27 cellular contexts compared by ENCODE assay signal in genomic region chr22:46009730-46010129, GRCh38. TPM values are rescaled to one million over a fixed set of nuclear protein-coding genes. Genes with fewer than 3 reads are reported as not detected.
DNase-seq lines count a peak whose midpoint lies in the region; ATAC-seq, FAIRE-seq and TF ChIP-seq lines count a peak whose summit lies in the region.
"Had no signal": no experiment of that assay in that cellular context is flagged by ENCODE, and none has a peak within 500 bp of the region (broad histone marks: within the 10 kb centered on the region; RNA-seq: fewer than 3 reads in every experiment).

No MANE protein-coding gene starts in this region.

- H3K4me1 ChIP-seq in astrocyte (ENCODE audit: insufficient read depth, low read length): peaks cover 67% of the 10 kb centered on the region
- H3K4me1 ChIP-seq in HepG2 (ENCODE audit: insufficient read depth, low read length): peaks cover 47% of the 10 kb centered on the region
- H3K4me1 ChIP-seq in spleen: peaks cover 27 to 86% (median 58%) of the 10 kb centered on the region in 6 donors
- peaks cover 8% of the 10 kb centered on the region for H3K4me1 ChIP-seq in HAP-1

- no peaks in the 10 kb centered on the region for H3K27me3 Mint-ChIP-seq in activated CD8-positive, alpha-beta T cell treated with anti-CD3 and anti-CD28 coated beads for 36 hours
- no peaks in the 10 kb centered on the region for H3K27me3 Mint-ChIP-seq in activated CD8-positive, alpha-beta T cell treated with anti-CD3 and anti-CD28 coated beads, Interleukin-2, amount 10 ng/mL, durations not matched to agents 7 days and 5 days (ENCODE audit: low read depth)
- no peaks in the 10 kb centered on the region for H3K27me3 Mint-ChIP-seq in astrocyte (ENCODE audit: low read depth, unreplicated experiment)
- no peaks in the 10 kb centered on the region for H3K27me3 Mint-ChIP-seq in activated T-cell treated with anti-CD3 and anti-CD28 coated beads, Interleukin-2, amount 50 U/mL, for 72 hours (ENCODE audit: low read depth)
- H3K27me3 Mint-ChIP-seq: stimulated activated naive CD8-positive, alpha-beta T cell treated with anti-CD3 and anti-CD28 coated beads, Interleukin-15, Interleukin-2, amounts not matched to agents 100 ng/mL and 50 ng/mL, for 24 hours had no signal

- no peak for TF ChIP-seq RAD21 in HepG2 (CRISPR knock-in tag; IDR thresholded peaks at IDR 0.05)

- H3K4me1 Mint-ChIP-seq in activated CD8-positive, alpha-beta T cell treated with anti-CD3 and anti-CD28 coated beads for 36 hours (ENCODE audit: low read depth): peaks cover 21% of the 10 kb centered on the region
- H3K4me1 Mint-ChIP-seq in activated CD8-positive, alpha-beta T cell treated with anti-CD3 and anti-CD28 coated beads, Interleukin-2, amount 10 ng/mL, durations not matched to agents 7 days and 5 days (ENCODE audit: low read depth): peaks cover 18% of the 10 kb centered on the region
- no peaks in the 10 kb centered on the region for H3K4me1 Mint-ChIP-seq in astrocyte (ENCODE audit: low read depth, unreplicated experiment)
- peaks cover 15% of the 10 kb centered on the region for H3K4me1 Mint-ChIP-seq in activated T-cell treated with anti-CD3 and anti-CD28 coated beads, Interleukin-2, amount 50 U/mL, for 72 hours (ENCODE audit: low read depth)

- FAIRE-seq in astrocyte (lab: Jason Lieb, UNC) (no peak), HepG2 (lab: Jason Lieb, UNC) (no peak)
- FAIRE-seq: GM19239 had no signal

- no peaks in the 10 kb centered on the region for H4K20me1 ChIP-seq in astrocyte (ENCODE audit: insufficient read depth, low read length)
- no peaks in the 10 kb centered on the region for H4K20me1 ChIP-seq in HepG2 (ENCODE audit: insufficient read depth, low read length)

- TF ChIP-seq CTCF in activated CD8-positive, alpha-beta T cell treated with anti-CD3 and anti-CD28 coated beads for 36 hours (IDR thresholded peaks at IDR 0.05): no peak
- TF ChIP-seq CTCF in astrocyte (IDR thresholded peaks at IDR 0.05; ENCODE audit: insufficient read depth, low read depth, low read length): no peak
- no peak for TF ChIP-seq CTCF in HepG2 (CRISPR knock-in tag; IDR thresholded peaks at IDR 0.05)
- TF ChIP-seq CTCF in spleen (IDR thresholded peaks at IDR 0.05 in 8 of 11, conservative IDR thresholded peaks at IDR 0.05 in 3 of 11): no peak

- H3K9ac ChIP-seq in astrocyte (ENCODE audit: low read length) (no peak overlapping the region), HepG2 (ENCODE audit: insufficient read depth, low read depth, low read length) (no peak overlapping the region)
- H3K9ac ChIP-seq: neural progenitor cell had no signal

- peaks cover 6% of the 10 kb centered on the region for H3K9me3 ChIP-seq in astrocyte (ENCODE audit: insufficient read depth, low read depth, low read length)
- peaks cover 6% of the 10 kb centered on the region for H3K9me3 ChIP-seq in HepG2 (ENCODE audit: low read length)
- H3K9me3 ChIP-seq in spleen: peaks cover 0 to 14% (median 10%) of the 10 kb centered on the region in 8 donors
- 0 out of 2 replicates have a peak, but pooled peaks cover 4% of the 10 kb centered on the region for H3K9me3 ChIP-seq in HAP-1

- in situ Hi-C loops in HepG2 (cut with HindIII; ENCODE audit: extremely low pct_ligation_motif_present, low pct_unique_long_range_greater_than_20kb) (loop anchor here (5.0 to 10.0 kb wide), 2 partner anchors 98 to 305 kb away; no protein-coding TSS in a partner anchor), HAP-1 (cut with MboI; ENCODE audit: low sequenced_read_pairs) (loop anchor here (5.0 to 10.0 kb wide), 2 partner anchors 65 to 108 kb away; no protein-coding TSS in a partner anchor)

- peak; percentile 1 for DNase-seq in activated CD8-positive, alpha-beta T cell treated with anti-CD3 and anti-CD28 coated beads for 36 hours
- DNase-seq in activated CD8-positive, alpha-beta T cell treated with anti-CD3 and anti-CD28 coated beads, Interleukin-2, amount 10 ng/mL, durations not matched to agents 7 days and 5 days: no peak
- DNase-seq in astrocyte (ENCODE audit: low read depth) (no peak), HepG2 (ENCODE audit: low spot score) (no peak), spleen (peak; percentile 68), HAP-1 (ENCODE audit: low spot score in 2 of 2) (no peak)
- no peak for DNase-seq in activated T-cell treated with anti-CD3 and anti-CD28 coated beads, Interleukin-2, amount 50 U/mL, for 72 hours
- DNase-seq in stimulated activated CD4-positive, alpha-beta T cell treated with anti-CD3 and anti-CD28 coated beads, Interleukin-12 subunit alpha, Interleukin-12 subunit beta, amount 100 ng/mL, for 4 hours: no peak
- DNase-seq: 8988T; activated naive CD4-positive, alpha-beta T cell treated with Interleukin-2 at 50 U/mL for 16 hours; activated T-cell treated with anti-CD3 and anti-CD28 coated beads, Interleukin-2, amount 50 U/mL, for 1 hour; CD8-positive, alpha-beta memory T cell; GF-D8; NCI-H146; NCI-H2171 treated with DMSO at 0.1 percent for 48 hours; NCI-H69; stimulated activated CD4-positive, alpha-beta T cell treated with anti-CD3 and anti-CD28 coated beads, Interleukin-4, amount 100 ng/mL, for 4 hours; SW 1271 had no signal

- no peaks in the 10 kb centered on the region for H3K27me3 ChIP-seq in astrocyte (ENCODE audit: insufficient read depth, low read length)
- H3K27me3 ChIP-seq in HepG2 (ENCODE audit: control insufficient read depth in 1 of 2, insufficient read depth in 2 of 2, low read length in 2 of 2): no peaks in the 10 kb centered on the region; a peak in 1 of 5 replicates
- peaks cover 0 to 9% (median 0%) of the 10 kb centered on the region in 7 donors for H3K27me3 ChIP-seq in spleen (replicated peaks in 1 of 7)
- no peaks in the 10 kb centered on the region for H3K27me3 ChIP-seq in HAP-1 (ENCODE audit: low read depth)
- H3K27me3 ChIP-seq: left lung, neural progenitor cell, tibial nerve had no signal

- POLR2A ChIA-PET in activated CD8-positive, alpha-beta T cell treated with anti-CD3 and anti-CD28 coated beads for 36 hours (lab: Charles Lee): no interaction called here
- POLR2A ChIA-PET in activated CD8-positive, alpha-beta T cell treated with anti-CD3 and anti-CD28 coated beads, Interleukin-2, amount 10 ng/mL, durations not matched to agents 7 days and 5 days (lab: Charles Lee): no interaction called here
- POLR2A ChIA-PET in HepG2 (lab: Yijun Ruan, JAX): no interaction called here

- no peak overlapping the region for H3K4me3 ChIP-seq in astrocyte (ENCODE audit: insufficient read depth, low read depth, low read length)
- H3K4me3 ChIP-seq in HepG2 (replicated peaks in 1 of 3; ENCODE audit: insufficient read depth in 1 of 3, low read depth in 2 of 3, low read length in 3 of 3): no peak overlapping the region
- H3K4me3 ChIP-seq in spleen: no peak overlapping the region
- no peak overlapping the region for H3K4me3 ChIP-seq in HAP-1
- H3K4me3 ChIP-seq: left lung, neural progenitor cell, tibial nerve had no signal

- 90% methylated on average over 2 of the region's 5 CpGs for WGBS in HepG2 (ENCODE audit: low lambda C conversion rate)
- 97 to 100% (median 98%) methylated on average over 3 to 5 of the region's 5 CpGs for WGBS in spleen, 5 donors

- H3K36me3 Mint-ChIP-seq in activated CD8-positive, alpha-beta T cell treated with anti-CD3 and anti-CD28 coated beads for 36 hours (ENCODE audit: low read depth): no peaks in the 10 kb centered on the region
- no peaks in the 10 kb centered on the region for H3K36me3 Mint-ChIP-seq in activated CD8-positive, alpha-beta T cell treated with anti-CD3 and anti-CD28 coated beads, Interleukin-2, amount 10 ng/mL, durations not matched to agents 7 days and 5 days (ENCODE audit: low read depth)
- H3K36me3 Mint-ChIP-seq in astrocyte (ENCODE audit: low read depth, unreplicated experiment): no peaks in the 10 kb centered on the region
- peaks cover 0 to 2% of the 10 kb centered on the region in 2 donors for H3K36me3 Mint-ChIP-seq in activated T-cell treated with anti-CD3 and anti-CD28 coated beads, Interleukin-2, amount 50 U/mL, for 72 hours (ENCODE audit: insufficient read depth in 2 of 2)
- H3K36me3 Mint-ChIP-seq: neural progenitor cell had no signal

- H3K9me3 Mint-ChIP-seq in activated CD8-positive, alpha-beta T cell treated with anti-CD3 and anti-CD28 coated beads for 36 hours: peaks cover 5% of the 10 kb centered on the region
- no peaks in the 10 kb centered on the region for H3K9me3 Mint-ChIP-seq in activated CD8-positive, alpha-beta T cell treated with anti-CD3 and anti-CD28 coated beads, Interleukin-2, amount 10 ng/mL, durations not matched to agents 7 days and 5 days (ENCODE audit: insufficient read depth)
- H3K9me3 Mint-ChIP-seq in astrocyte (ENCODE audit: unreplicated experiment): peaks cover 7% of the 10 kb centered on the region
- H3K9me3 Mint-ChIP-seq in activated T-cell treated with anti-CD3 and anti-CD28 coated beads, Interleukin-2, amount 50 U/mL, for 72 hours: peaks cover 0 to 3% of the 10 kb centered on the region in 2 donors

- H3K4me2 ChIP-seq in astrocyte (ENCODE audit: low read length) (no peak overlapping the region), HepG2 (ENCODE audit: low read depth, low read length) (no peak overlapping the region)
- H3K4me2 ChIP-seq: neural progenitor cell had no signal

- H3K27ac ChIP-seq in astrocyte (ENCODE audit: low read depth, low read length) (peak overlapping the region; percentile 98), HepG2 (ENCODE audit: extremely low read length, insufficient read depth, low read length) (no peak overlapping the region), spleen (no peak overlapping the region)
- H3K27ac ChIP-seq: HL-60, left lung, neural progenitor cell had no signal

- H2AFZ ChIP-seq in astrocyte (ENCODE audit: low read depth, low read length) (no peak overlapping the region), HepG2 (ENCODE audit: low read length) (no peak overlapping the region)
- H2AFZ ChIP-seq: neural progenitor cell had no signal

- intact Hi-C loops in activated CD8-positive, alpha-beta T cell treated with anti-CD3 and anti-CD28 coated beads for 36 hours (cut with micrococcal nuclease): loop anchor here (5.0 kb wide), 1 partner anchor 108 kb away; no protein-coding TSS in a partner anchor
- intact Hi-C loops in HepG2 (cut with micrococcal nuclease; ENCODE audit: unreplicated experiment) (no loop called here), spleen (cut with DNase I; ENCODE audit: low total_unique reads) (loop anchor here (10.0 kb wide), 1 partner anchor 65 kb away; no protein-coding TSS in a partner anchor)

- ATAC-seq in activated CD8-positive, alpha-beta T cell treated with anti-CD3 and anti-CD28 coated beads for 36 hours: no peak
- no peak for ATAC-seq in activated CD8-positive, alpha-beta T cell treated with anti-CD3 and anti-CD28 coated beads, Interleukin-2, amount 10 ng/mL, durations not matched to agents 7 days and 5 days
- no peak for ATAC-seq in HepG2
- no peak for ATAC-seq in activated T-cell treated with anti-CD3 and anti-CD28 coated beads, Interleukin-2, amount 50 U/mL, for 72 hours (replicated peaks in 1 of 2)
- ATAC-seq: left lung had no signal

- H3K79me2 ChIP-seq in astrocyte (ENCODE audit: insufficient read depth, low read length) (peaks cover 19% of the 10 kb centered on the region), HepG2 (ENCODE audit: insufficient read depth, low read length) (no peaks in the 10 kb centered on the region)

- H3K4me3 Mint-ChIP-seq in activated CD8-positive, alpha-beta T cell treated with anti-CD3 and anti-CD28 coated beads for 36 hours: no peak overlapping the region
- H3K4me3 Mint-ChIP-seq in activated CD8-positive, alpha-beta T cell treated with anti-CD3 and anti-CD28 coated beads, Interleukin-2, amount 10 ng/mL, durations not matched to agents 7 days and 5 days: no peak overlapping the region
- no peak overlapping the region for H3K4me3 Mint-ChIP-seq in astrocyte (ENCODE audit: unreplicated experiment)
- H3K4me3 Mint-ChIP-seq in activated T-cell treated with anti-CD3 and anti-CD28 coated beads, Interleukin-2, amount 50 U/mL, for 72 hours: no peak overlapping the region
- H3K4me3 Mint-ChIP-seq: stimulated activated naive CD8-positive, alpha-beta T cell treated with anti-CD3 and anti-CD28 coated beads, Interleukin-15, Interleukin-2, amounts not matched to agents 100 ng/mL and 50 ng/mL, for 24 hours had no signal

- TF ChIP-seq EP300 in HepG2 (IDR thresholded peaks at IDR 0.05; ENCODE audit: low read depth in 2 of 2, low read length in 2 of 2): no peak
- no peak for TF ChIP-seq EP300 in HepG2 (CRISPR knock-in tag; IDR thresholded peaks at IDR 0.05; ENCODE audit: borderline replicate concordance)

- H3K27ac Mint-ChIP-seq in activated CD8-positive, alpha-beta T cell treated with anti-CD3 and anti-CD28 coated beads for 36 hours: no peak overlapping the region
- no peak overlapping the region for H3K27ac Mint-ChIP-seq in activated CD8-positive, alpha-beta T cell treated with anti-CD3 and anti-CD28 coated beads, Interleukin-2, amount 10 ng/mL, durations not matched to agents 7 days and 5 days
- H3K27ac Mint-ChIP-seq in astrocyte (ENCODE audit: unreplicated experiment): no peak overlapping the region
- H3K27ac Mint-ChIP-seq in activated T-cell treated with anti-CD3 and anti-CD28 coated beads, Interleukin-2, amount 50 U/mL, for 72 hours: no peak overlapping the region
- H3K27ac Mint-ChIP-seq: neural progenitor cell had no signal

- no peaks in the 10 kb centered on the region for H3K36me3 ChIP-seq in astrocyte (ENCODE audit: insufficient read depth, low read length)
- no peaks in the 10 kb centered on the region for H3K36me3 ChIP-seq in HepG2 (replicated peaks in 1 of 2; ENCODE audit: control insufficient read depth in 1 of 2, insufficient read depth in 2 of 2, low read length in 2 of 2)
- H3K36me3 ChIP-seq in spleen: no peaks in the 10 kb centered on the region
- H3K36me3 ChIP-seq in HAP-1 (replicated peaks): no peaks in the 10 kb centered on the region; the same call in 1 of the 2 replicates
- H3K36me3 ChIP-seq: left lung, neural progenitor cell, tibial nerve had no signal

- CTCF ChIA-PET in activated CD8-positive, alpha-beta T cell treated with anti-CD3 and anti-CD28 coated beads for 36 hours (lab: Charles Lee): interaction anchor here (5.5 kb wide), 1 partner anchor 106 kb away, joined by 110 read pairs; no protein-coding TSS in a partner anchor
- CTCF ChIA-PET in activated CD8-positive, alpha-beta T cell treated with anti-CD3 and anti-CD28 coated beads, Interleukin-2, amount 10 ng/mL, durations not matched to agents 7 days and 5 days (lab: Charles Lee): no interaction called here
- CTCF ChIA-PET in HepG2 (lab: Yijun Ruan, JAX; ENCODE audit: low intra/inter-chr PET ratio, low total read pairs): no interaction called here

- BruUV-seq in HepG2 (replicated peaks; lab: Mats Ljungman, UMichigan): no TSS peak

- TF ChIP-seq POLR2A in HepG2 (IDR thresholded peaks at IDR 0.05; ENCODE audit: insufficient read depth in 1 of 2, low read depth in 2 of 2, low read length in 2 of 2): no peak
- no peak for TF ChIP-seq POLR2A in spleen (IDR thresholded peaks at IDR 0.05)

RNA-seq across cellular contexts. Expression of gene WNT7B, which starts 32.8 kb away (rescaled TPM):
- not detected for total RNA-seq in activated CD8-positive, alpha-beta T cell treated with anti-CD3 and anti-CD28 coated beads for 36 hours
- total RNA-seq in activated CD8-positive, alpha-beta T cell treated with anti-CD3 and anti-CD28 coated beads, Interleukin-2, amount 10 ng/mL, durations not matched to agents 7 days and 5 days: not detected
- total RNA-seq in astrocyte (1.6 and 1.7 TPM in 2 replicates), HepG2 (2016; rRNA removed; fragmentation: Illumina TruSeq; extraction: Trizol) (0.09 and 0.24 TPM in 2 replicates), spleen (not detected)
- 0.09 TPM in 1 of 2 replicates, not detected in the other for total RNA-seq in HepG2 (2016; cell fraction: cytosol; rRNA removed; fragmentation: Illumina TruSeq; extraction: Trizol; ENCODE audit: low read depth)
- 0.06 and 0.33 TPM in 2 replicates for total RNA-seq in HepG2 (2016; cell fraction: insoluble cytoplasmic fraction; rRNA removed; fragmentation: Illumina TruSeq; extraction: Trizol)
- total RNA-seq in HepG2 (2016; cell fraction: membrane; rRNA removed; fragmentation: Illumina TruSeq; extraction: Trizol): 0.10 and 0.12 TPM in 2 replicates
- not detected in 2 replicates for total RNA-seq in HepG2 (2016; cell fraction: nucleus; rRNA removed; fragmentation: Illumina TruSeq; extraction: Trizol)
- polyA plus RNA-seq in HepG2 (2011; rRNA removed) (0.04 TPM in 1 of 2 replicates, not detected in the other), spleen (not detected)
- 0.08 and 0.17 TPM in 2 replicates for polyA plus RNA-seq in HepG2 (2011; cell fraction: cytosol; rRNA removed)
- 0.05 and 0.08 TPM in 2 replicates for polyA plus RNA-seq in HepG2 (2011; cell fraction: nucleus; rRNA removed)
- 0.08 TPM in 1 of 2 replicates, not detected in the other for polyA plus RNA-seq in HepG2 (2012)
- 0.07 and 0.10 TPM in 2 replicates for polyA plus RNA-seq in HepG2 (2016; cell fraction: cytosol; fragmentation: Illumina TruSeq; extraction: Trizol; ENCODE audit: low read depth)
- 0.27 and 0.40 TPM in 2 replicates for polyA plus RNA-seq in HepG2 (2016; cell fraction: insoluble cytoplasmic fraction; fragmentation: Illumina TruSeq; extraction: Trizol; ENCODE audit: low read depth)
- polyA plus RNA-seq in HepG2 (2016; cell fraction: membrane; fragmentation: Illumina TruSeq; extraction: Trizol; ENCODE audit: low read depth): 0.12 and 0.22 TPM in 2 replicates
- polyA plus RNA-seq in HepG2 (2016; cell fraction: nucleus; fragmentation: Illumina TruSeq; extraction: Trizol; ENCODE audit: insufficient read depth, low read depth): 0.25 and 0.30 TPM in 2 replicates
- polyA minus RNA-seq in HepG2 (2011; rRNA and poly(A)+ RNA removed; ENCODE audit: low replicate concordance): 0.30 and 2.8 TPM in 2 replicates
- polyA minus RNA-seq in HepG2 (2011; cell fraction: cytosol; rRNA and poly(A)+ RNA removed): 0.20 TPM in 1 of 2 replicates, not detected in the other
- not detected in 2 replicates for polyA minus RNA-seq in HepG2 (2011; cell fraction: nucleus; rRNA and poly(A)+ RNA removed)
- total RNA-seq in activated T-cell treated with anti-CD3 and anti-CD28 coated beads, Interleukin-2, amount 50 U/mL, for 72 hours: not detected
- total RNA-seq: CD8-positive, alpha-beta memory T cell; dermis microvascular lymphatic vessel endothelial cell; mononuclear cell; pulmonary artery endothelial cell; tibial nerve had no signal
- polyA plus RNA-seq: CD8-positive, alpha-beta memory T cell had no signal

Comparison
In these comparisons a context has a peak if more than half of its experiments do, and no peak if none do; other contexts are left out.
1. DNase-seq: peak in activated CD8-positive, alpha-beta T cell treated with anti-CD3 and anti-CD28 coated beads for 36 hours (single experiment) and spleen (single experiment); none in activated CD8-positive, alpha-beta T cell treated with anti-CD3 and anti-CD28 coated beads, Interleukin-2, amount 10 ng/mL, durations not matched to agents 7 days and 5 days (single experiment), astrocyte (single experiment), HepG2 (single experiment), HAP-1 (0 of 2), activated T-cell treated with anti-CD3 and anti-CD28 coated beads, Interleukin-2, amount 50 U/mL, for 72 hours (0 of 2) and stimulated activated CD4-positive, alpha-beta T cell treated with anti-CD3 and anti-CD28 coated beads, Interleukin-12 subunit alpha, Interleukin-12 subunit beta, amount 100 ng/mL, for 4 hours (single experiment).